8 cellular contexts compared by ENCODE assay signal in the genomic region with DNA sequence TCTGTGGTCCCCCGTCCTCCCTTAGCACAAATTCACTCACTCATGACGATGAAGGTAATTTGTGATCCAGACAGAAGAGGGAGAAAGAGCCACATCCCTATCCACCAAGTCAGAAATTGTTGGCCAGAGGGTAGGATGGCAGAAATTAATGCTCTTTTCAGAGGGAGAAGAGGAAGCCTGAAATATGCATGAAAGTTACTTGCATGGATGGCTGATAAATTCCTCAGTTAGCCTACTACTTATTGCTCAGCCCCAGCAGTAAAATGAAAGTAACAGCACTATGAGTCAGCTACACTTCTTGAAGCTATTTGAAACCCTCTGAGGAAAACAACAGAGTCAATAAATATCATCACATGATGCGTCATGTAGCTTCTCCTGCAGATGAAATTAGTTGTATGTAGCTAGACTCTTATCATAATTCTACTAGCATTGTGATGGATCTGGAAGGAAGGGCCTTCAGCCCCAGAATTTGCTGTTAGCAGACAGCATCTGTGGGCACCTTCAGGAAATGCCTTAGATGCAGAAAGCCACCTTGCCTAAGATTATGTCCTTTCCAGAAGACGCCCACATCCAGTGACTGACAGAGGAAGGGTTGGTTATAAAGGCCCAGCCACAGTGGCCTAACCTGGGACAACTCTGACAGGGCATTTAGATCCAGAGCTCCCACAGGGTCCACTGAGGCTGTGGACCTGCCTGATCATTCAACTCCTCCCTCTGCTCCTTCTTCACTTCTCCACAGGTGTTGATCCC.
DNase-seq lines count a peak whose midpoint lies in the region; ATAC-seq and TF ChIP-seq lines count a peak whose summit lies in the region.

No MANE protein-coding gene starts in this region.

- H3K9me3 ChIP-seq in colonic mucosa = no peaks in the 10 kb centered on the region
- no peaks in the 10 kb centered on the region for H3K9me3 ChIP-seq in naive thymus-derived CD4-positive, alpha-beta T cell (ENCODE audit: control insufficient read depth in 2 of 3, low read length in 3 of 3)

- TF ChIP-seq CTCF in BJ (IDR thresholded peaks at IDR 0.05; ENCODE audit: insufficient read depth, low read depth, low read length) = peak; percentile 49
- peak; percentile 21 for TF ChIP-seq CTCF in colonic mucosa (IDR thresholded peaks at IDR 0.05)

- H3K4me1 ChIP-seq in colonic mucosa = peaks cover 4% of the 10 kb centered on the region
- no peaks in the 10 kb centered on the region for H3K4me1 ChIP-seq in naive thymus-derived CD4-positive, alpha-beta T cell (ENCODE audit: control insufficient read depth in 2 of 2, insufficient read depth in 2 of 2, low read length in 2 of 2)

- H3K27ac ChIP-seq in colonic mucosa = peak overlapping the region; percentile 62
- no peak overlapping the region for H3K27ac ChIP-seq in naive thymus-derived CD4-positive, alpha-beta T cell (ENCODE audit: low read depth, low read length)

- no peaks in the 10 kb centered on the region for H3K9me3 Mint-ChIP-seq in naive thymus-derived CD4-positive, alpha-beta T cell

- CTCF ChIA-PET in BJ (lab: Yijun Ruan, JAX) = interaction anchor here (0.6 to 3.2 kb wide), 14 partner anchors 8 to 246 kb away, joined by 3 to 10 read pairs (median 3); a partner anchor contains a TSS
- CTCF ChIA-PET in naive thymus-derived CD4-positive, alpha-beta T cell (lab: Charles Lee) = no interaction called here

- H3K4me3 ChIP-seq in BJ (ENCODE audit: low read depth, low read length) = no peak overlapping the region
- no peak overlapping the region for H3K4me3 ChIP-seq in colonic mucosa
- H3K4me3 ChIP-seq in naive thymus-derived CD4-positive, alpha-beta T cell (ENCODE audit: low read length) = no peak overlapping the region

- no peaks in the 10 kb centered on the region for H3K27me3 ChIP-seq in BJ (ENCODE audit: control insufficient read depth, insufficient read depth, low read length)
- no peaks in the 10 kb centered on the region for H3K27me3 ChIP-seq in colonic mucosa
- H3K27me3 ChIP-seq in naive thymus-derived CD4-positive, alpha-beta T cell (ENCODE audit: control insufficient read depth in 2 of 2, insufficient read depth in 2 of 2, low read length in 2 of 2) = no peaks in the 10 kb centered on the region

- H3K9ac ChIP-seq in colonic mucosa (ENCODE audit: low read depth in 2 of 2, low read length in 2 of 2) = no peak overlapping the region

- ATAC-seq in GM19395 (IDR thresholded peaks at IDR 0.05; ENCODE audit: unreplicated experiment) = peak; percentile 62
- peak; percentile 73 for ATAC-seq in HG03469 (IDR thresholded peaks at IDR 0.05; ENCODE audit: unreplicated experiment)
- no peak for ATAC-seq in naive thymus-derived CD4-positive, alpha-beta T cell

- H3K36me3 Mint-ChIP-seq in naive thymus-derived CD4-positive, alpha-beta T cell = no peaks in the 10 kb centered on the region

- H3K27ac Mint-ChIP-seq in naive thymus-derived CD4-positive, alpha-beta T cell = no peak overlapping the region

- H3K27me3 Mint-ChIP-seq in naive thymus-derived CD4-positive, alpha-beta T cell = peaks cover 0 to 8% (median 3%) of the 10 kb centered on the region in 5 donors

- POLR2A ChIA-PET in BJ (lab: Charles Lee) = no interaction called here
- POLR2A ChIA-PET in naive thymus-derived CD4-positive, alpha-beta T cell (lab: Charles Lee) = no interaction called here

- DNase-seq in BJ (ENCODE audit: low read depth) (peak; percentile 93), colonic mucosa (no peak), non-pigmented ciliary epithelial cell (ENCODE audit: low read depth) (peak; percentile 89), NCI-H187 treated with DMSO at 0.1 percent for 48 hours (lab: John Stamatoyannopoulos, UW) (no peak), NCI-H748 (lab: John Stamatoyannopoulos, UW; ENCODE audit: unreplicated experiment) (no peak)
- no peak for DNase-seq in naive thymus-derived CD4-positive, alpha-beta T cell

- H3K36me3 ChIP-seq in BJ (ENCODE audit: control insufficient read depth, insufficient read depth, low read length) (no peaks in the 10 kb centered on the region), colonic mucosa (no peaks in the 10 kb centered on the region)
- H3K36me3 ChIP-seq in naive thymus-derived CD4-positive, alpha-beta T cell (ENCODE audit: control insufficient read depth in 2 of 3, insufficient read depth in 3 of 3, low read length in 3 of 3) = no peaks in the 10 kb centered on the region

- H3K4me3 Mint-ChIP-seq in naive thymus-derived CD4-positive, alpha-beta T cell = peak overlapping the region in 1 of 10 donors; percentile 18

- intact Hi-C loops in colonic mucosa (cut with DNase I) = no loop called here
- intact Hi-C loops in naive thymus-derived CD4-positive, alpha-beta T cell (cut with micrococcal nuclease) = loop anchor here in 1 of 2 donors (5.0 kb wide), 1 partner anchor 85 kb away; no protein-coding TSS in a partner anchor

- peaks cover 0 to 18% (median 0%) of the 10 kb centered on the region in 7 donors for H3K4me1 Mint-ChIP-seq in naive thymus-derived CD4-positive, alpha-beta T cell

Comparison
In these comparisons a context has a peak if more than half of its experiments do, and no peak if none do; other contexts are left out.
1. DNase-seq: peak in BJ (single experiment) and non-pigmented ciliary epithelial cell (single experiment); none in colonic mucosa (single experiment), NCI-H187 treated with DMSO at 0.1 percent for 48 hours (single experiment), NCI-H748 (single experiment) and naive thymus-derived CD4-positive, alpha-beta T cell (0 of 9).